Comparison of ENCODE assay signal across 6 cellular contexts in the genomic region with DNA sequence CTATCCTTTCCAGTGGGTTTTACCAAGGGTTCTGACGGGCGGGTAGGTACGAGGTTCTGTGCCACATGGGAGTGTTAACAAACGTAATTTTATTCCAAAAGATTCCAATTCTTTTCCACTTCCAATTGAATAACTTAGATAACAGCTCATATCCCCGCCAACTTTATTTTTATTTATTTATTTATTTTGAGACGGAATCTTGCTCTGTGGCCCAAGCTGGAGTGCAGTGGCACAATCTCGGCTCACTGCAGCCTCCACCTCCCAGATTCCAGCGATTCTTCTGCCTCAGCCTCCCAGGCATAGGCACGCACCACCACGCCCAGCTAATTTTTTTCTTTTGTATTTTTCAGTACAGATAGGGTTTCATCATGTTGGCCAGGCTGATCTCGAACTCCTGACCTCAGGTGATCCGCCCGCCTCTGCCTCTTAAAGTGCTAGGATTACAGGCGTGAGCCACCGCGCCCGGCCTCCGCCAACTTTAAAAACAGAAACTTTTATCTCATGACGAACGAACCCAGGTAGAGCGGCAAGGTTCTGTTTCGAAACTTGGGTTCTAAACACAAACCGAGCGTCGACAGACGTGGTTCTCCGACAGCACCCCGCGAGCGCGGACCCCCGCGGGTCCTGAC. TPM values are rescaled to one million over a fixed set of nuclear protein-coding genes. Genes with fewer than 3 reads are reported as not detected.
DNase-seq lines count a peak whose midpoint lies in the region; ATAC-seq and TF ChIP-seq lines count a peak whose summit lies in the region.

No MANE protein-coding gene starts in this region.

- no peaks in the 10 kb centered on the region for H3K9me3 Mint-ChIP-seq in activated T-cell treated with anti-CD3 and anti-CD28 coated beads, Interleukin-2, amount 50 U/mL, for 72 hours

- H3K27ac Mint-ChIP-seq in activated T-cell treated with anti-CD3 and anti-CD28 coated beads, Interleukin-2, amount 50 U/mL, for 72 hours = peak overlapping the region; percentile 96

- peak; percentile 3 to 14 for ATAC-seq in activated T-cell treated with anti-CD3 and anti-CD28 coated beads, Interleukin-2, amount 50 U/mL, for 72 hours (replicated peaks in 1 of 2)
- no peak for ATAC-seq in HG02588 (IDR thresholded peaks at IDR 0.05; ENCODE audit: unreplicated experiment)

- DNase-seq in DMS79 treated with DMSO at 0.1 percent for 48 hours (lab: John Stamatoyannopoulos, UW) (peak; percentile 45), DMS79 (lab: John Stamatoyannopoulos, UW) (no peak), GM13976 (ENCODE audit: low spot score) (no peak)
- DNase-seq in activated T-cell treated with anti-CD3 and anti-CD28 coated beads, Interleukin-2, amount 50 U/mL, for 72 hours = peak; percentile 47 to 48

- H3K4me3 Mint-ChIP-seq in activated T-cell treated with anti-CD3 and anti-CD28 coated beads, Interleukin-2, amount 50 U/mL, for 72 hours = peak overlapping the region; percentile 97 to 98

- H3K4me3 ChIP-seq in liver (ENCODE audit: low read depth in 1 of 3, low read length in 3 of 3) = peak overlapping the region; percentile 76 to 92 (median 79)

- peak overlapping the region; percentile 81 to 82 for H3K27ac ChIP-seq in liver (ENCODE audit: low read depth in 1 of 2, low read length in 2 of 2)

- no peaks in the 10 kb centered on the region for H3K27me3 Mint-ChIP-seq in activated T-cell treated with anti-CD3 and anti-CD28 coated beads, Interleukin-2, amount 50 U/mL, for 72 hours (ENCODE audit: low read depth)

- in situ Hi-C loops in GM13976 (cut with MboI; ENCODE audit: low sequenced_read_pairs, unreplicated experiment) = no loop called here

- TF ChIP-seq CTCF in liver (IDR thresholded peaks at IDR 0.05; ENCODE audit: low read depth, low read length, missing input control) (no peak), GM13976 (IDR thresholded peaks at IDR 0.05; ENCODE audit: borderline replicate concordance, control extremely low read depth, extremely low read depth, insufficient read depth, missing control alignments) (no peak)

- no peaks in the 10 kb centered on the region for H3K27me3 ChIP-seq in liver (ENCODE audit: control insufficient read depth in 4 of 4, insufficient read depth in 4 of 4, low read length in 3 of 4)

- H3K4me1 Mint-ChIP-seq in activated T-cell treated with anti-CD3 and anti-CD28 coated beads, Interleukin-2, amount 50 U/mL, for 72 hours (ENCODE audit: low read depth) = no peaks in the 10 kb centered on the region

- no peak for TF ChIP-seq RAD21 in liver (IDR thresholded peaks at IDR 0.05)

- peaks cover 3 to 20% of the 10 kb centered on the region in 2 donors for H3K36me3 Mint-ChIP-seq in activated T-cell treated with anti-CD3 and anti-CD28 coated beads, Interleukin-2, amount 50 U/mL, for 72 hours (ENCODE audit: insufficient read depth in 2 of 2)

- peaks cover 7 to 24% (median 15%) of the 10 kb centered on the region in 4 donors for H3K36me3 ChIP-seq in liver (ENCODE audit: control insufficient read depth in 4 of 4, insufficient read depth in 3 of 4, low read depth in 1 of 4, low read length in 3 of 4)

- no peaks in the 10 kb centered on the region for H3K9me3 ChIP-seq in liver (ENCODE audit: control insufficient read depth in 4 of 4, low read length in 3 of 4)

- WGBS in liver = 4% methylated on average over 33 of the region's 33 CpGs

- peaks cover 6 to 40% (median 37%) of the 10 kb centered on the region in 4 donors for H3K4me1 ChIP-seq in liver (ENCODE audit: control insufficient read depth in 4 of 4, insufficient read depth in 4 of 4, low read length in 3 of 4)

- H3K9ac ChIP-seq in liver (ENCODE audit: low read depth in 1 of 2, low read length in 2 of 2) = peak overlapping the region; percentile 34 to 84

TF ChIP-seq in liver, 16 proteins besides CTCF, POLR2A, EP300 and RAD21:
- no peak for TF ChIP-seq TAF1 (conservative IDR thresholded peaks at IDR 0.05)
TF ChIP-seq in liver: peak in this region for 0.

RNA-seq across cellular contexts. Expression of gene ECI1, which starts 0.6 kb away (rescaled TPM):
- 100 to 1,000 TPM; 101 to 102 TPM for total RNA-seq in activated T-cell treated with anti-CD3 and anti-CD28 coated beads, Interleukin-2, amount 50 U/mL, for 72 hours
- 10 to 100 TPM; 36.8 to 53.0 TPM for total RNA-seq in liver
- polyA plus RNA-seq in liver = 100 to 1,000 TPM; 106 to 107 TPM

RNA-seq across cellular contexts. Expression of gene DNASE1L2, which starts 14.5 kb away (rescaled TPM):
- total RNA-seq in activated T-cell treated with anti-CD3 and anti-CD28 coated beads, Interleukin-2, amount 50 U/mL, for 72 hours = 1 to 10 TPM; 1.1 TPM
- under 1 TPM; 0.37 to 0.67 TPM for total RNA-seq in liver
- under 1 TPM; 0.13 to 0.20 TPM for polyA plus RNA-seq in liver

RNA-seq across cellular contexts. Expression of gene RNPS1, which starts 17.2 kb away (rescaled TPM):
- total RNA-seq in activated T-cell treated with anti-CD3 and anti-CD28 coated beads, Interleukin-2, amount 50 U/mL, for 72 hours = 100 to 1,000 TPM; 336 to 361 TPM
- 10 to 100 TPM; 36.5 to 38.2 TPM for total RNA-seq in liver
- polyA plus RNA-seq in liver = 10 to 100 TPM; 31.3 to 36.9 TPM

RNA-seq across cellular contexts. Expression of gene E4F1, which starts 27.4 kb away (rescaled TPM):
- 10 to 100 TPM; 22.1 to 24.3 TPM for total RNA-seq in activated T-cell treated with anti-CD3 and anti-CD28 coated beads, Interleukin-2, amount 50 U/mL, for 72 hours
- 10 to 100 TPM; 16.5 to 19.1 TPM for total RNA-seq in liver
- 10 to 100 TPM in 1 of 2 donors, 1 to 10 TPM in 1; 4.4 to 11.0 TPM for polyA plus RNA-seq in liver

RNA-seq across cellular contexts. Expression of gene PGP, which starts 36.1 kb away (rescaled TPM):
- total RNA-seq in activated T-cell treated with anti-CD3 and anti-CD28 coated beads, Interleukin-2, amount 50 U/mL, for 72 hours = 10 to 100 TPM; 12.1 to 12.6 TPM
- total RNA-seq in liver = 1 to 10 TPM; 5.8 to 9.9 TPM
- 1 to 10 TPM; 3.4 to 6.8 TPM for polyA plus RNA-seq in liver

Comparison
In these comparisons a context has a peak if more than half of its experiments do, and no peak if none do; other contexts are left out.
1. DNase-seq: peak in DMS79 treated with DMSO at 0.1 percent for 48 hours (single experiment) and activated T-cell treated with anti-CD3 and anti-CD28 coated beads, Interleukin-2, amount 50 U/mL, for 72 hours (2 of 2); none in DMS79 (single experiment) and GM13976 (single experiment).
2. RNA of gene RNPS1, which starts 17.2 kb away (total RNA-seq): 336 to 361 TPM in activated T-cell treated with anti-CD3 and anti-CD28 coated beads, Interleukin-2, amount 50 U/mL, for 72 hours; 36.5 to 38.2 TPM in liver; every median in the first group is over 4 times any median in the second.